ENCODE assay signal across 12 cellular contexts in genomic region chr9:132683873-132684272, GRCh38. TPM values are rescaled to one million over a fixed set of nuclear protein-coding genes. Genes with fewer than 3 reads are reported as not detected.
A peak's percentile ranks its signal among the peaks of the same experiment; 100 is the strongest.
DNase-seq lines count a peak whose midpoint lies in the region; ATAC-seq and TF ChIP-seq lines count a peak whose summit lies in the region.
"Had no signal": no experiment of that assay in that cellular context is flagged by ENCODE, and none has a peak within 500 bp of the region (broad histone marks: within the 10 kb centered on the region; RNA-seq: fewer than 3 reads in every experiment).

No MANE protein-coding gene starts in this region.

- peak overlapping the region; percentile 24 for H3K4me3 Mint-ChIP-seq in endothelial cell (ENCODE audit: unreplicated experiment)
- H3K4me3 Mint-ChIP-seq in neural crest cell, result no peak overlapping the region
- no peak overlapping the region for H3K4me3 Mint-ChIP-seq in CD4-positive, alpha-beta memory T cell
- H3K4me3 Mint-ChIP-seq: CD4-positive, CD25-positive, alpha-beta regulatory T cell; H9 had no signal

- H3K27me3 Mint-ChIP-seq in endothelial cell (ENCODE audit: unreplicated experiment), result no peaks in the 10 kb centered on the region
- H3K27me3 Mint-ChIP-seq in neural crest cell (ENCODE audit: low read depth), result no peaks in the 10 kb centered on the region
- no peaks in the 10 kb centered on the region for H3K27me3 Mint-ChIP-seq in CD4-positive, alpha-beta memory T cell
- H3K27me3 Mint-ChIP-seq: CD4-positive, CD25-positive, alpha-beta regulatory T cell had no signal

- no peak overlapping the region for H3K27ac ChIP-seq in heart left ventricle
- H3K27ac ChIP-seq in right cardiac atrium (ENCODE audit: low read length), result no peak overlapping the region
- no peak overlapping the region for H3K27ac ChIP-seq in CD4-positive, alpha-beta memory T cell (ENCODE audit: low read depth, low read length)

- peaks cover 0 to 87% (median 74%) of the 10 kb centered on the region in 9 donors for H3K36me3 ChIP-seq in heart left ventricle
- peaks cover 62% of the 10 kb centered on the region for H3K36me3 ChIP-seq in CD4-positive, alpha-beta memory T cell (ENCODE audit: insufficient read depth, low read length)

- CTCF ChIA-PET in CD4-positive, alpha-beta memory T cell (lab: Charles Lee; ENCODE audit: partially characterized antibody), result no interaction called here

- no peaks in the 10 kb centered on the region for H3K27me3 ChIP-seq in heart left ventricle
- H3K27me3 ChIP-seq in right cardiac atrium (ENCODE audit: control insufficient read depth, insufficient read depth), result no peaks in the 10 kb centered on the region
- H3K27me3 ChIP-seq in CD4-positive, alpha-beta memory T cell (ENCODE audit: insufficient read depth, low read length), result no peaks in the 10 kb centered on the region
- H3K27me3 ChIP-seq: BE2C had no signal

- no peaks in the 10 kb centered on the region for H3K9me3 ChIP-seq in heart left ventricle
- H3K9me3 ChIP-seq in right cardiac atrium (ENCODE audit: control insufficient read depth, low read length), result no peaks in the 10 kb centered on the region
- H3K9me3 ChIP-seq in CD4-positive, alpha-beta memory T cell (ENCODE audit: control insufficient read depth in 1 of 2, low read length in 2 of 2), result no peaks in the 10 kb centered on the region
- H3K9me3 ChIP-seq: BE2C, Caco-2 had no signal

- H3K36me3 Mint-ChIP-seq in endothelial cell (ENCODE audit: low read depth, unreplicated experiment), result peaks cover 38% of the 10 kb centered on the region
- peaks cover 28% of the 10 kb centered on the region for H3K36me3 Mint-ChIP-seq in neural crest cell (ENCODE audit: low read depth)
- H3K36me3 Mint-ChIP-seq in CD4-positive, alpha-beta memory T cell, result peaks cover 47 to 73% of the 10 kb centered on the region in 2 donors

- H3K4me3 ChIP-seq in heart left ventricle, result no peak overlapping the region
- H3K4me3 ChIP-seq in right cardiac atrium (ENCODE audit: low read length), result no peak overlapping the region
- H3K4me3 ChIP-seq in CD4-positive, alpha-beta memory T cell (ENCODE audit: low read length in 2 of 2), result no peak overlapping the region

- H3K4me1 Mint-ChIP-seq in endothelial cell (ENCODE audit: unreplicated experiment) (peaks cover 7% of the 10 kb centered on the region), neural crest cell (no peaks in the 10 kb centered on the region)
- peaks cover 8 to 14% (median 10%) of the 10 kb centered on the region in 4 donors for H3K4me1 Mint-ChIP-seq in CD4-positive, alpha-beta memory T cell
- H3K4me1 Mint-ChIP-seq: H9 had no signal

- WGBS in heart left ventricle, 4 donors, result 48 to 56% (median 52%) methylated on average over 1 of the region's 1 CpG
- WGBS in right cardiac atrium, result 59% methylated on average over 1 of the region's 1 CpG

- H3K4me1 ChIP-seq in heart left ventricle (peaks cover 0 to 8% (median 0%) of the 10 kb centered on the region in 12 donors), right cardiac atrium (ENCODE audit: control insufficient read depth, insufficient read depth, low read length) (no peaks in the 10 kb centered on the region)
- no peaks in the 10 kb centered on the region for H3K4me1 ChIP-seq in CD4-positive, alpha-beta memory T cell (ENCODE audit: insufficient read depth, low read length)
- H3K4me1 ChIP-seq: BE2C, Caco-2 had no signal

- H3K27ac Mint-ChIP-seq in endothelial cell (ENCODE audit: unreplicated experiment), result peak overlapping the region; percentile 44
- H3K27ac Mint-ChIP-seq in neural crest cell (ENCODE audit: unreplicated experiment), result peak overlapping the region; percentile 3
- H3K27ac Mint-ChIP-seq in CD4-positive, alpha-beta memory T cell, result peak overlapping the region in 1 of 7 donors; percentile 4
- H3K27ac Mint-ChIP-seq: H9 had no signal

- TF ChIP-seq CTCF in heart left ventricle (IDR thresholded peaks at IDR 0.05) (no peak), endothelial cell (IDR thresholded peaks at IDR 0.05; ENCODE audit: unreplicated experiment) (no peak), neural crest cell (conservative IDR thresholded peaks at IDR 0.05) (no peak)

- ATAC-seq in heart left ventricle, result peak; percentile 31 to 45 (median 33)
- ATAC-seq in right cardiac atrium, result no peak

- POLR2A ChIA-PET in CD4-positive, alpha-beta memory T cell (lab: Charles Lee; ENCODE audit: partially characterized antibody), result no interaction called here

- DNase-seq in heart left ventricle (no peak), right cardiac atrium (no peak), endothelial cell (ENCODE audit: low spot score) (no peak), neural crest cell (ENCODE audit: low read depth, low spot score) (no peak), dermis blood vessel endothelial cell (no peak)
- no peak for DNase-seq in CD4-positive, alpha-beta memory T cell
- DNase-seq: ACHN; BE2C; C1 segment of cervical spinal cord; Caco-2; CD4-positive, CD25-positive, alpha-beta regulatory T cell; H9 had no signal

- no peak for TF ChIP-seq POLR2A in heart left ventricle (IDR thresholded peaks at IDR 0.05)

- no peaks in the 10 kb centered on the region for H3K9me3 Mint-ChIP-seq in endothelial cell (ENCODE audit: unreplicated experiment)
- H3K9me3 Mint-ChIP-seq in neural crest cell, result no peaks in the 10 kb centered on the region
- no peaks in the 10 kb centered on the region for H3K9me3 Mint-ChIP-seq in CD4-positive, alpha-beta memory T cell
- H3K9me3 Mint-ChIP-seq: CD4-positive, CD25-positive, alpha-beta regulatory T cell; H9 had no signal

- intact Hi-C loops in heart left ventricle (cut with DNase I) (no loop called here), right cardiac atrium (cut with DNase I) (no loop called here)
- intact Hi-C loops in CD4-positive, alpha-beta memory T cell (cut with micrococcal nuclease), result no loop called here

RNA-seq across cellular contexts. Expression of gene GTF3C4, which starts 13.6 kb away (rescaled TPM):
- total RNA-seq in heart left ventricle (10 to 100 TPM in 2 of 9 donors, 1 to 10 TPM in 7; 7.7 to 11.7 (median 9.3) TPM), right cardiac atrium (1 to 10 TPM; 9.2 to 9.7 (median 9.6) TPM), endothelial cell (ENCODE audit: unreplicated experiment) (27.6 TPM), neural crest cell (41.7 and 41.9 TPM in 2 replicates), dermis blood vessel endothelial cell (13.1 and 20.1 TPM in 2 replicates)
- polyA plus RNA-seq in heart left ventricle (1 to 10 TPM; 1.4 to 7.3 TPM), right cardiac atrium (2.6 TPM)
- 10 to 100 TPM; 12.8 to 13.2 TPM for total RNA-seq in CD4-positive, alpha-beta memory T cell
- polyA plus RNA-seq in CD4-positive, alpha-beta memory T cell, result 1 to 10 TPM; 2.7 to 3.9 TPM

RNA-seq across cellular contexts. Expression of gene DDX31, which starts 14.1 kb away (rescaled TPM):
- total RNA-seq in heart left ventricle (1 to 10 TPM; 4.4 to 7.0 (median 5.1) TPM), right cardiac atrium (1 to 10 TPM; 3.7 to 7.4 (median 5.2) TPM), endothelial cell (ENCODE audit: unreplicated experiment) (15.8 TPM), neural crest cell (20.9 and 24.3 TPM in 2 replicates), dermis blood vessel endothelial cell (13.1 and 15.0 TPM in 2 replicates)
- polyA plus RNA-seq in heart left ventricle (1 to 10 TPM; 2.4 to 7.0 TPM), right cardiac atrium (2.7 TPM)
- total RNA-seq in CD4-positive, alpha-beta memory T cell, result 10 to 100 TPM; 19.6 to 21.1 TPM
- polyA plus RNA-seq in CD4-positive, alpha-beta memory T cell, result 1 to 10 TPM; 3.4 to 7.6 TPM

Comparison
In these comparisons a context has a peak if more than half of its experiments do, and no peak if none do; other contexts are left out.
1. ATAC-seq: peak in heart left ventricle (4 of 4); none in right cardiac atrium (0 of 2).